In the genomic region with DNA sequence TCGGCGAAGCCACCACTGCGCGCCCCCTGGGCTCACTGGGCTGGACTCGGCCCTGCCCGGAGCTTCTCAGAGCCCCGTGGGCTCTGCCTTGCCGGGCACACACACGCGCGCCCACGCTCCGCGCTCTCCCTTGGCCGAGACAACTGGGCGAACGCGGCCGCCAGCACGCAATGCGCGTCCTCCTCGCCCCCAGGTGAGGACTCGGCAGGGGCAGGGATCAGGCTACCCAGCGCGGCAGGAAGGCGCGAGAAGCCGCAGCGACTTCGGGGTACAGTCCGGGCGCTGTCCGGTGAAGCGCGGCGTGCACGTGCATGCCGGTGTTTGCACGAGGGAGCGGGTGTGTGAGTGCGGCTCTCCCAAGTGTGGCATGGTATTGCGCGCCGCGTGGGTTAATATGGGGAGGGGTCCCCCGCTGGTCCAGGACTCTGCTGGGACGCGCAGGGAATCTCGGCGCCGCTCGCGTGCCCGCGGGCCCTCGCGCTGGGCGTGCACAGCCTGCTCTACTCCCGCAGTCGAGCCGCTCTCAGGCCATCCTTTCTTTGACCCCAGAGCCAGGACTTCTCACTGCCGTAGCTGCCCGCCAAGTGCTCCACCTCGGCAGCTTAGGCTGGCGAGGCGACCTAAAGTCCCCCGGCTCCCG, we compare ENCODE assay signal across 11 cellular contexts. TPM values are rescaled to one million over a fixed set of nuclear protein-coding genes. Genes with fewer than 3 reads are reported as not detected.
DNase-seq lines count a peak whose midpoint lies in the region; ATAC-seq and TF ChIP-seq lines count a peak whose summit lies in the region.
"Had no signal": no experiment of that assay in that cellular context is flagged by ENCODE, and none has a peak within 500 bp of the region (broad histone marks: within the 10 kb centered on the region; RNA-seq: fewer than 3 reads in every experiment).

No MANE protein-coding gene starts in this region.

- CTCF ChIA-PET in activated naive CD4-positive, alpha-beta T cell treated with anti-CD3 and anti-CD28 coated beads, Interleukin-2, amount 10 ng/mL, durations not matched to agents 7 days and 5 days (lab: Charles Lee) = no interaction called here

- no peaks in the 10 kb centered on the region for H3K9me3 Mint-ChIP-seq in stimulated activated naive CD8-positive, alpha-beta T cell treated with anti-CD3 and anti-CD28 coated beads, Interleukin-15, amount 100 ng/mL, for 72 hours
- no peaks in the 10 kb centered on the region for H3K9me3 Mint-ChIP-seq in activated naive CD4-positive, alpha-beta T cell treated with anti-CD3 and anti-CD28 coated beads, Interleukin-2, amount 10 ng/mL, durations not matched to agents 7 days and 5 days
- H3K9me3 Mint-ChIP-seq: activated T-cell treated with anti-CD3 and anti-CD28 coated beads, Interleukin-2, amount 50 U/mL, for 24 hours had no signal

- WGBS in HUES64 = 4% methylated on average over 69 of the region's 69 CpGs
- WGBS in mesenchymal stem cell = 6% methylated on average over 69 of the region's 69 CpGs

- no peak overlapping the region for H3K4me3 Mint-ChIP-seq in stimulated activated naive CD8-positive, alpha-beta T cell treated with anti-CD3 and anti-CD28 coated beads, Interleukin-15, amount 100 ng/mL, for 72 hours
- H3K4me3 Mint-ChIP-seq in activated naive CD4-positive, alpha-beta T cell treated with anti-CD3 and anti-CD28 coated beads, Interleukin-2, amount 10 ng/mL, durations not matched to agents 7 days and 5 days = no peak overlapping the region
- H3K4me3 Mint-ChIP-seq: activated T-cell treated with anti-CD3 and anti-CD28 coated beads, Interleukin-2, amount 50 U/mL, for 24 hours had no signal

- H3K9ac ChIP-seq in HUES64 (ENCODE audit: low read depth, low read length) (no peak overlapping the region), mesenchymal stem cell (ENCODE audit: low read length) (no peak overlapping the region), subcutaneous abdominal adipose tissue (ENCODE audit: low read length in 5 of 5) (no peak overlapping the region)

- H3K27me3 ChIP-seq in HUES64 (ENCODE audit: insufficient read depth, low read length) (peaks cover 86% of the 10 kb centered on the region), mesenchymal stem cell (ENCODE audit: control insufficient read depth in 1 of 2, insufficient read depth in 1 of 2, low read length in 2 of 2) (peaks cover 9 to 88% of the 10 kb centered on the region in 2 experiments), subcutaneous abdominal adipose tissue (ENCODE audit: control insufficient read depth in 5 of 5, insufficient read depth in 4 of 5, low read length in 5 of 5) (peaks cover 75 to 92% (median 84%) of the 10 kb centered on the region in 5 donors)

- no peak overlapping the region for H2BK15ac ChIP-seq in mesenchymal stem cell (ENCODE audit: low read depth, poor library complexity, severe bottlenecking)

- peaks cover 85% of the 10 kb centered on the region for H3K27me3 Mint-ChIP-seq in stimulated activated naive CD8-positive, alpha-beta T cell treated with anti-CD3 and anti-CD28 coated beads, Interleukin-15, amount 100 ng/mL, for 72 hours
- H3K27me3 Mint-ChIP-seq in activated naive CD4-positive, alpha-beta T cell treated with anti-CD3 and anti-CD28 coated beads, Interleukin-2, amount 10 ng/mL, durations not matched to agents 7 days and 5 days = peaks cover 96% of the 10 kb centered on the region

- H3K27ac ChIP-seq in HUES64 (ENCODE audit: low read depth, low read length) (no peak overlapping the region), coronary artery (no peak overlapping the region), mesenchymal stem cell (ENCODE audit: low read length, poor library complexity, severe bottlenecking) (no peak overlapping the region), subcutaneous abdominal adipose tissue (ENCODE audit: low read depth, low read length) (no peak overlapping the region)

- H3K36me3 ChIP-seq in HUES64 (ENCODE audit: insufficient read depth, low read length) (no peaks in the 10 kb centered on the region), mesenchymal stem cell (ENCODE audit: control insufficient read depth in 1 of 2, insufficient read depth in 2 of 2, low read depth in 1 of 2, low read length in 2 of 2) (peaks cover 0 to 14% of the 10 kb centered on the region in 2 experiments), subcutaneous abdominal adipose tissue (ENCODE audit: control insufficient read depth in 5 of 5, insufficient read depth in 5 of 5, low read length in 5 of 5) (no peaks in the 10 kb centered on the region)

- H2AFZ ChIP-seq in mesenchymal stem cell (ENCODE audit: low read depth, low read length) = no peak overlapping the region

- H3K18ac ChIP-seq in mesenchymal stem cell (ENCODE audit: low read depth in 1 of 2, low read length in 2 of 2) = no peak overlapping the region

- TF ChIP-seq CTCF in coronary artery (IDR thresholded peaks at IDR 0.05) = no peak

- H3K4ac ChIP-seq in mesenchymal stem cell (ENCODE audit: low read depth in 1 of 2, low read length in 2 of 2) = no peak overlapping the region

- no peak overlapping the region for H3K14ac ChIP-seq in mesenchymal stem cell (ENCODE audit: low read length in 2 of 2)

- no peak for DNase-seq in coronary artery (ENCODE audit: low spot score)
- DNase-seq in mesenchymal stem cell = peak; percentile 14
- no peak for DNase-seq in stimulated activated naive CD8-positive, alpha-beta T cell treated with anti-CD3 and anti-CD28 coated beads, Interleukin-15, amount 100 ng/mL, for 72 hours
- DNase-seq in NCI-H2107 (lab: John Stamatoyannopoulos, UW) = no peak
- DNase-seq in activated naive CD4-positive, alpha-beta T cell treated with anti-CD3 and anti-CD28 coated beads, Interleukin-2, amount 10 ng/mL, durations not matched to agents 7 days and 5 days = no peak
- DNase-seq: activated T-cell treated with anti-CD3 and anti-CD28 coated beads, Interleukin-2, amount 50 U/mL, for 24 hours; central memory CD4-positive, alpha-beta T cell; NCI-H187 treated with DMSO at 0.1 percent for 48 hours; OCI-M1 had no signal

- no peak overlapping the region for H4K91ac ChIP-seq in mesenchymal stem cell (ENCODE audit: low read length)

- H3K36me3 Mint-ChIP-seq in activated naive CD4-positive, alpha-beta T cell treated with anti-CD3 and anti-CD28 coated beads, Interleukin-2, amount 10 ng/mL, durations not matched to agents 7 days and 5 days = no peaks in the 10 kb centered on the region

- peaks cover 32% of the 10 kb centered on the region for H3K4me1 Mint-ChIP-seq in stimulated activated naive CD8-positive, alpha-beta T cell treated with anti-CD3 and anti-CD28 coated beads, Interleukin-15, amount 100 ng/mL, for 72 hours
- H3K4me1 Mint-ChIP-seq in activated naive CD4-positive, alpha-beta T cell treated with anti-CD3 and anti-CD28 coated beads, Interleukin-2, amount 10 ng/mL, durations not matched to agents 7 days and 5 days = peaks cover 9% of the 10 kb centered on the region

- H3K4me2 ChIP-seq in mesenchymal stem cell (ENCODE audit: low read length, poor library complexity, severe bottlenecking) = peak overlapping the region; percentile 80

- H2BK12ac ChIP-seq in mesenchymal stem cell (ENCODE audit: low read length in 2 of 2) = no peak overlapping the region

- H2BK5ac ChIP-seq in mesenchymal stem cell (ENCODE audit: low read depth, low read length, poor library complexity, severe bottlenecking) = no peak overlapping the region

- H3K4me3 ChIP-seq in HUES64 (ENCODE audit: low read length) = peak overlapping the region; percentile 44
- H3K4me3 ChIP-seq in coronary artery = peak overlapping the region; percentile 51
- H3K4me3 ChIP-seq in mesenchymal stem cell (ENCODE audit: insufficient read depth in 1 of 2, low read depth in 1 of 2, low read length in 2 of 2) = peak overlapping the region; percentile 56 to 64
- H3K4me3 ChIP-seq in subcutaneous abdominal adipose tissue (ENCODE audit: low read depth in 1 of 5, low read length in 5 of 5) = peak overlapping the region in 3 of 5 donors; percentile 2 to 34 (median 18)

- no peak overlapping the region for H3K23ac ChIP-seq in mesenchymal stem cell (ENCODE audit: low read length in 2 of 2)

- no peak overlapping the region for H3K27ac Mint-ChIP-seq in stimulated activated naive CD8-positive, alpha-beta T cell treated with anti-CD3 and anti-CD28 coated beads, Interleukin-15, amount 100 ng/mL, for 72 hours
- no peak overlapping the region for H3K27ac Mint-ChIP-seq in activated naive CD4-positive, alpha-beta T cell treated with anti-CD3 and anti-CD28 coated beads, Interleukin-2, amount 10 ng/mL, durations not matched to agents 7 days and 5 days
- H3K27ac Mint-ChIP-seq: activated T-cell treated with anti-CD3 and anti-CD28 coated beads, Interleukin-2, amount 50 U/mL, for 24 hours had no signal

- peaks cover 7% of the 10 kb centered on the region for H3K9me3 ChIP-seq in HUES64 (ENCODE audit: insufficient read depth, low read depth, low read length)
- no peaks in the 10 kb centered on the region for H3K9me3 ChIP-seq in mesenchymal stem cell (ENCODE audit: control insufficient read depth, low read length)
- no peaks in the 10 kb centered on the region for H3K9me3 ChIP-seq in subcutaneous abdominal adipose tissue (ENCODE audit: control insufficient read depth in 5 of 5, low read length in 5 of 5)

- no peak overlapping the region for H2BK120ac ChIP-seq in mesenchymal stem cell (ENCODE audit: low read depth, low read length)

- peaks cover 11% of the 10 kb centered on the region for H3K79me1 ChIP-seq in mesenchymal stem cell (replicated peaks; ENCODE audit: low read length, poor library complexity, severe bottlenecking)

- ATAC-seq in stimulated activated naive CD8-positive, alpha-beta T cell treated with anti-CD3 and anti-CD28 coated beads, Interleukin-15, amount 100 ng/mL, for 72 hours = no peak

- peaks cover 21% of the 10 kb centered on the region for H3K4me1 ChIP-seq in HUES64 (ENCODE audit: insufficient read depth, low read length)
- peaks cover 80% of the 10 kb centered on the region for H3K4me1 ChIP-seq in mesenchymal stem cell (ENCODE audit: control insufficient read depth, insufficient read depth, low read depth, low read length)
- H3K4me1 ChIP-seq in subcutaneous abdominal adipose tissue (ENCODE audit: control insufficient read depth in 5 of 5, insufficient read depth in 5 of 5, low read length in 5 of 5) = peaks cover 0 to 22% (median 15%) of the 10 kb centered on the region in 5 donors

- no peak overlapping the region for H2AK5ac ChIP-seq in mesenchymal stem cell (ENCODE audit: low read length, severe bottlenecking)

- no peak overlapping the region for H4K8ac ChIP-seq in mesenchymal stem cell (ENCODE audit: low read length)

RNA-seq across cellular contexts. Expression of a gene that starts 5.5 kb away (rescaled TPM):
- 0.80 TPM for polyA plus RNA-seq in HUES64 (2013, experiment 1 of 2)
- polyA plus RNA-seq in HUES64 (2013, experiment 2 of 2) = 1.5 TPM
- not detected for polyA plus RNA-seq in mesenchymal stem cell (2013, experiment 1 of 2)
- not detected for polyA plus RNA-seq in mesenchymal stem cell (2013, experiment 2 of 2)
